ENCODE assay signal across 1 cellular context in genomic region chr17:49439673-49440571, GRCh38.
TF ChIP-seq lines count a peak whose summit lies in the region.

No MANE protein-coding gene starts in this region.

TF ChIP-seq in GM23338, 12 proteins besides CTCF, POLR2A, EP300 and RAD21:
- TF ChIP-seq ZNF462 (CRISPR knock-in tag; IDR thresholded peaks at IDR 0.05) (no peak), STAT1 (IDR thresholded peaks at IDR 0.05; ENCODE audit: unreplicated experiment) (no peak), EZH2phosphoT487 (IDR thresholded peaks at IDR 0.05; ENCODE audit: unreplicated experiment) (no peak), ZNF114 (CRISPR knock-in tag; IDR thresholded peaks at IDR 0.05) (no peak), POLR2AphosphoS5 (IDR thresholded peaks at IDR 0.05; ENCODE audit: low read depth) (no peak), JUNB (IDR thresholded peaks at IDR 0.05; ENCODE audit: unreplicated experiment) (no peak), REST (IDR thresholded peaks at IDR 0.05; ENCODE audit: unreplicated experiment) (no peak), CREB1 (CRISPR knock-in tag; IDR thresholded peaks at IDR 0.05; ENCODE audit: low read depth) (no peak), EZH2 (IDR thresholded peaks at IDR 0.05; ENCODE audit: low read depth, unreplicated experiment) (no peak), ZNF331 (CRISPR knock-in tag; IDR thresholded peaks at IDR 0.05; ENCODE audit: low read depth) (no peak), NANOG (IDR thresholded peaks at IDR 0.05; ENCODE audit: borderline replicate concordance) (no peak)
- TF ChIP-seq, protein P1, sequence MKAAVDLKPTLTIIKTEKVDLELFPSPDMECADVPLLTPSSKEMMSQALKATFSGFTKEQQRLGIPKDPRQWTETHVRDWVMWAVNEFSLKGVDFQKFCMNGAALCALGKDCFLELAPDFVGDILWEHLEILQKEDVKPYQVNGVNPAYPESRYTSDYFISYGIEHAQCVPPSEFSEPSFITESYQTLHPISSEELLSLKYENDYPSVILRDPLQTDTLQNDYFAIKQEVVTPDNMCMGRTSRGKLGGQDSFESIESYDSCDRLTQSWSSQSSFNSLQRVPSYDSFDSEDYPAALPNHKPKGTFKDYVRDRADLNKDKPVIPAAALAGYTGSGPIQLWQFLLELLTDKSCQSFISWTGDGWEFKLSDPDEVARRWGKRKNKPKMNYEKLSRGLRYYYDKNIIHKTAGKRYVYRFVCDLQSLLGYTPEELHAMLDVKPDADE (IDR thresholded peaks at IDR 0.05): no peak
